1 cellular context compared by ENCODE assay signal in genomic region chr9:100352727-100353505, GRCh38.
TF ChIP-seq lines count a peak whose summit lies in the region.

TEX10 (minus strand) TSS chr9:100352942; CDS start chr9:100349363, 3,579 bp downstream.

TF ChIP-seq in HepG2, 621 proteins besides CTCF, POLR2A, EP300 and RAD21 (continued from another document and continues in another):
- 0 out of 2 replicates have a peak, but pooled peaks have one; percentile 53 for TF ChIP-seq MLXIP (CRISPR knock-in tag; IDR thresholded peaks at IDR 0.05; ENCODE audit: borderline replicate concordance)
- TF ChIP-seq MAFG (CRISPR knock-in tag; IDR thresholded peaks at IDR 0.05): no peak
- TF ChIP-seq ZNF274 (CRISPR knock-in tag; IDR thresholded peaks at IDR 0.05): peak; percentile 79
- no peak for TF ChIP-seq ARNT (IDR thresholded peaks at IDR 0.05)
- peak; percentile 11 for TF ChIP-seq BCL3 (CRISPR knock-in tag; IDR thresholded peaks at IDR 0.05)
- no peak for TF ChIP-seq RBAK (CRISPR knock-in tag; IDR thresholded peaks at IDR 0.05)
- peak; percentile 53 for TF ChIP-seq ZNF564 (CRISPR knock-in tag; IDR thresholded peaks at IDR 0.05)
- peak; percentile 85; the same call in 1 of the 2 replicates for TF ChIP-seq ZNF34 (CRISPR knock-in tag; IDR thresholded peaks at IDR 0.05; ENCODE audit: borderline replicate concordance)
- TF ChIP-seq HNRNPLL (IDR thresholded peaks at IDR 0.05; ENCODE audit: low read depth, low read length, poor library complexity, severe bottlenecking): peak; percentile 86
- no peak for TF ChIP-seq DPF2 (CRISPR knock-in tag; IDR thresholded peaks at IDR 0.05; ENCODE audit: borderline replicate concordance, low read depth)
- TF ChIP-seq MTA1 (CRISPR knock-in tag; IDR thresholded peaks at IDR 0.05; ENCODE audit: borderline replicate concordance): no peak; the same call in 1 of the 2 replicates
- peak; percentile 79; the same call in 1 of the 2 replicates for TF ChIP-seq ZNF510 (CRISPR knock-in tag; IDR thresholded peaks at IDR 0.05; ENCODE audit: low read depth)
- TF ChIP-seq ZNF503 (CRISPR knock-in tag; IDR thresholded peaks at IDR 0.05): 0 out of 2 replicates have a peak, but pooled peaks have one; percentile 69
- peak; percentile 24; the same call in 1 of the 2 replicates for TF ChIP-seq ZNF784 (CRISPR knock-in tag; IDR thresholded peaks at IDR 0.05; ENCODE audit: borderline replicate concordance)
- TF ChIP-seq ATF6 (CRISPR knock-in tag; conservative IDR thresholded peaks at IDR 0.05): no peak
- TF ChIP-seq NFIB (CRISPR knock-in tag; IDR thresholded peaks at IDR 0.05; ENCODE audit: borderline replicate concordance): no peak
- TF ChIP-seq TOPORS (CRISPR knock-in tag; IDR thresholded peaks at IDR 0.05): peak; percentile 72; the same call in 1 of the 2 replicates
- peak; percentile 59 for TF ChIP-seq AGO2 (optimal IDR thresholded peaks at IDR 0.05; ENCODE audit: low read depth, low read length)
- no peak for TF ChIP-seq TRIM24 (CRISPR knock-in tag; IDR thresholded peaks at IDR 0.05)
- TF ChIP-seq ZNF580 (CRISPR knock-in tag; IDR thresholded peaks at IDR 0.05; ENCODE audit: borderline replicate concordance, low read depth): peak; percentile 82; the same call in 1 of the 2 replicates
- TF ChIP-seq PLSCR1 (CRISPR knock-in tag; IDR thresholded peaks at IDR 0.05; ENCODE audit: borderline replicate concordance): no peak
- TF ChIP-seq ZNF777 (CRISPR knock-in tag; IDR thresholded peaks at IDR 0.05): peak; percentile 66
- no peak for TF ChIP-seq ZBTB21 (CRISPR knock-in tag; IDR thresholded peaks at IDR 0.05)
- TF ChIP-seq ZNF275 (CRISPR knock-in tag; IDR thresholded peaks at IDR 0.05; ENCODE audit: borderline replicate concordance): peak; percentile 94
- TF ChIP-seq ZBTB37 (CRISPR knock-in tag; IDR thresholded peaks at IDR 0.05): no peak
- TF ChIP-seq SSRP1 (CRISPR knock-in tag; IDR thresholded peaks at IDR 0.05): no peak; the same call in 1 of the 2 replicates
- TF ChIP-seq CHD2 (IDR thresholded peaks at IDR 0.05; ENCODE audit: low read depth, low read length): peak; percentile 59; the same call in 1 of the 2 replicates
- no peak; the same call in none of the 2 replicates for TF ChIP-seq SAFB2 (CRISPR knock-in tag; IDR thresholded peaks at IDR 0.05; ENCODE audit: borderline replicate concordance, low read depth)
- peak; percentile 71; the same call in 1 of the 2 replicates for TF ChIP-seq ZNF747 (CRISPR knock-in tag; IDR thresholded peaks at IDR 0.05; ENCODE audit: borderline replicate concordance)
- TF ChIP-seq RELA (CRISPR knock-in tag; IDR thresholded peaks at IDR 0.05): no peak
- peak; percentile 84 for TF ChIP-seq ZNF572 (CRISPR knock-in tag; IDR thresholded peaks at IDR 0.05)
- no peak for TF ChIP-seq RFX1 (IDR thresholded peaks at IDR 0.05)
- TF ChIP-seq ZNF282 (IDR thresholded peaks at IDR 0.05; ENCODE audit: partially characterized antibody): no peak
- TF ChIP-seq ATF2 (CRISPR knock-in tag; IDR thresholded peaks at IDR 0.05): peak; percentile 36; the same call in 1 of the 2 replicates
- TF ChIP-seq POLR2G (IDR thresholded peaks at IDR 0.05; ENCODE audit: low read depth, low read length): peak; percentile 96
- TF ChIP-seq ZNF644 (CRISPR knock-in tag; IDR thresholded peaks at IDR 0.05; ENCODE audit: low read depth): no peak
- no peak; the same call in 1 of the 2 replicates for TF ChIP-seq ZNF770 (CRISPR knock-in tag; IDR thresholded peaks at IDR 0.05)
- no peak; the same call in 1 of the 2 replicates for TF ChIP-seq ZNF776 (CRISPR knock-in tag; IDR thresholded peaks at IDR 0.05)
- TF ChIP-seq ZBTB46 (CRISPR knock-in tag; IDR thresholded peaks at IDR 0.05; ENCODE audit: borderline replicate concordance): no peak
- TF ChIP-seq HNRNPL (IDR thresholded peaks at IDR 0.05; ENCODE audit: low read depth, low read length): 0 out of 2 replicates have a peak, but pooled peaks have one; percentile 25
- 0 out of 2 replicates have a peak, but pooled peaks have one; percentile 60 for TF ChIP-seq ZNF775 (CRISPR knock-in tag; IDR thresholded peaks at IDR 0.05; ENCODE audit: borderline replicate concordance)
